ENCODE assay signal across 14 cellular contexts in genomic region chr10:88089498-88089897, GRCh38.
DNase-seq lines count a peak whose midpoint lies in the region; ATAC-seq lines count a peak whose summit lies in the region.
"Had no signal": no experiment of that assay in that cellular context is flagged by ENCODE, and none has a peak within 500 bp of the region (broad histone marks: within the 10 kb centered on the region; RNA-seq: fewer than 3 reads in every experiment).

No MANE protein-coding gene starts in this region.

- H3K9me3 ChIP-seq in trophoblast cell (ENCODE audit: insufficient read depth, low read depth, low read length): no peaks in the 10 kb centered on the region
- H3K9me3 ChIP-seq: Peyer's patch had no signal

- peak; percentile 29 for DNase-seq in G401 (ENCODE audit: low spot score)
- DNase-seq in NCI-H1694 treated with DMSO at 0.1 percent for 48 hours (lab: John Stamatoyannopoulos, UW): peak; percentile 94
- no peak for DNase-seq in central memory CD8-positive, alpha-beta T cell (ENCODE audit: low spot score in 2 of 2)
- DNase-seq in naive thymus-derived CD8-positive, alpha-beta T cell: no peak
- DNase-seq in trophoblast cell: no peak
- DNase-seq in activated effector memory CD4-positive, alpha-beta T cell treated with anti-CD3 and anti-CD28 coated beads, Interleukin-2, amount 50 U/mL, for 16 hours: no peak
- no peak for DNase-seq in HuH-7 (ENCODE audit: low spot score)
- DNase-seq: activated naive CD8-positive, alpha-beta T cell treated with anti-CD3 and anti-CD28 coated beads, Interleukin-2, amount 50 U/mL, for 24 hours; GF-D8; GOT3; NCI-H2107; Peyer's patch had no signal

- no peak overlapping the region for H3K18ac ChIP-seq in trophoblast cell (ENCODE audit: low read length)

- H3K4ac ChIP-seq in trophoblast cell (ENCODE audit: low read depth, low read length): no peak overlapping the region

- H2BK120ac ChIP-seq in trophoblast cell (ENCODE audit: insufficient read depth, low read length, poor library complexity): no peak overlapping the region

- no peak overlapping the region for H3K14ac ChIP-seq in trophoblast cell (ENCODE audit: low read length)

- H4K8ac ChIP-seq in trophoblast cell (ENCODE audit: low read depth, low read length): no peak overlapping the region

- H3K4me2 ChIP-seq in trophoblast cell (ENCODE audit: low read length): no peak overlapping the region

- no peaks in the 10 kb centered on the region for H3K79me1 ChIP-seq in trophoblast cell (ENCODE audit: low read length)

- no peak overlapping the region for H2AK5ac ChIP-seq in trophoblast cell (ENCODE audit: low read length)

- no peak overlapping the region for H4K12ac ChIP-seq in trophoblast cell (ENCODE audit: low read depth, low read length)

- peaks cover 4 to 5% of the 10 kb centered on the region in 2 experiments for H3K4me1 ChIP-seq in trophoblast cell (ENCODE audit: control insufficient read depth in 1 of 2, insufficient read depth in 2 of 2, low read length in 2 of 2)
- H3K4me1 ChIP-seq: Peyer's patch had no signal

- peaks cover 10% of the 10 kb centered on the region for H3K9me3 Mint-ChIP-seq in central memory CD8-positive, alpha-beta T cell
- H3K9me3 Mint-ChIP-seq in naive thymus-derived CD8-positive, alpha-beta T cell: peaks cover 0 to 14% (median 0%) of the 10 kb centered on the region in 9 donors
- H3K9me3 Mint-ChIP-seq: activated naive CD8-positive, alpha-beta T cell treated with anti-CD3 and anti-CD28 coated beads, Interleukin-2, amount 50 U/mL, for 24 hours had no signal

- H3K27ac ChIP-seq in trophoblast cell (ENCODE audit: low read depth, low read length): no peak overlapping the region
- H3K27ac ChIP-seq: C4-2B, Peyer's patch had no signal

- H2BK12ac ChIP-seq in trophoblast cell (ENCODE audit: low read length): no peak overlapping the region

- in situ Hi-C loops in G401 (cut with HindIII; ENCODE audit: low sequenced_read_pairs): no loop called here

- H3K4me3 ChIP-seq in trophoblast cell (ENCODE audit: low read depth, low read length): no peak overlapping the region
- H3K4me3 ChIP-seq: Peyer's patch had no signal

- H2AFZ ChIP-seq in trophoblast cell (ENCODE audit: insufficient read depth, low read length, poor library complexity): no peak overlapping the region

- H2BK5ac ChIP-seq in trophoblast cell (ENCODE audit: low read depth, low read length, poor library complexity): no peak overlapping the region

- H3K4me3 Mint-ChIP-seq in central memory CD8-positive, alpha-beta T cell: no peak overlapping the region
- peak overlapping the region in 1 of 10 donors; percentile 12 for H3K4me3 Mint-ChIP-seq in naive thymus-derived CD8-positive, alpha-beta T cell
- H3K4me3 Mint-ChIP-seq: activated naive CD8-positive, alpha-beta T cell treated with anti-CD3 and anti-CD28 coated beads, Interleukin-2, amount 50 U/mL, for 24 hours had no signal

- H4K91ac ChIP-seq in trophoblast cell (ENCODE audit: low read depth, low read length): no peak overlapping the region

- no peak overlapping the region for H3K9ac ChIP-seq in trophoblast cell (ENCODE audit: low read length)

- no peak overlapping the region for H3K23ac ChIP-seq in trophoblast cell (ENCODE audit: low read length)

- no peaks in the 10 kb centered on the region for H3K27me3 Mint-ChIP-seq in central memory CD8-positive, alpha-beta T cell
- H3K27me3 Mint-ChIP-seq in naive thymus-derived CD8-positive, alpha-beta T cell: no peaks in the 10 kb centered on the region

- no peaks in the 10 kb centered on the region for H3K27me3 ChIP-seq in trophoblast cell (ENCODE audit: insufficient read depth, low read length)
- H3K27me3 ChIP-seq: Peyer's patch had no signal

- peaks cover 2% of the 10 kb centered on the region for H3K36me3 Mint-ChIP-seq in central memory CD8-positive, alpha-beta T cell (ENCODE audit: insufficient read depth)
- no peaks in the 10 kb centered on the region for H3K36me3 Mint-ChIP-seq in naive thymus-derived CD8-positive, alpha-beta T cell

- POLR2A ChIA-PET in naive thymus-derived CD8-positive, alpha-beta T cell (lab: Charles Lee): no interaction called here

- ATAC-seq in central memory CD8-positive, alpha-beta T cell (replicated peaks; ENCODE audit: extremely low read depth, poor library complexity, severe bottlenecking): no peak
- ATAC-seq in naive thymus-derived CD8-positive, alpha-beta T cell: no peak
- ATAC-seq in GM21529 (IDR thresholded peaks at IDR 0.05; ENCODE audit: unreplicated experiment): no peak
- ATAC-seq: activated naive CD8-positive, alpha-beta T cell treated with anti-CD3 and anti-CD28 coated beads, Interleukin-2, amount 50 U/mL, for 24 hours had no signal

- H3K36me3 ChIP-seq in trophoblast cell (ENCODE audit: control insufficient read depth in 1 of 2, insufficient read depth in 2 of 2, low read length in 2 of 2): no peaks in the 10 kb centered on the region
- H3K36me3 ChIP-seq: Peyer's patch had no signal

- H3K27ac Mint-ChIP-seq in central memory CD8-positive, alpha-beta T cell (ENCODE audit: low read depth): peak overlapping the region; percentile 92
- H3K27ac Mint-ChIP-seq in naive thymus-derived CD8-positive, alpha-beta T cell: peak overlapping the region in 6 of 10 donors; percentile 32 to 94 (median 84)

- peaks cover 42% of the 10 kb centered on the region for H3K4me1 Mint-ChIP-seq in central memory CD8-positive, alpha-beta T cell
- peaks cover 34 to 45% (median 42%) of the 10 kb centered on the region in 4 donors for H3K4me1 Mint-ChIP-seq in naive thymus-derived CD8-positive, alpha-beta T cell

- no peaks in the 10 kb centered on the region for H3K79me2 ChIP-seq in trophoblast cell (ENCODE audit: control insufficient read depth, insufficient read depth, low read length, poor library complexity)

Comparison
In these comparisons a context has a peak if more than half of its experiments do, and no peak if none do; other contexts are left out.
1. DNase-seq: peak in G401 (single experiment) and NCI-H1694 treated with DMSO at 0.1 percent for 48 hours (single experiment); none in central memory CD8-positive, alpha-beta T cell (0 of 2), naive thymus-derived CD8-positive, alpha-beta T cell (0 of 10), trophoblast cell (0 of 2), activated effector memory CD4-positive, alpha-beta T cell treated with anti-CD3 and anti-CD28 coated beads, Interleukin-2, amount 50 U/mL, for 16 hours (single experiment) and HuH-7 (single experiment).